22 cellular contexts compared by ENCODE assay signal in genomic region chr3:14134291-14134690, GRCh38. TPM values are rescaled to one million over a fixed set of nuclear protein-coding genes. Genes with fewer than 3 reads are reported as not detected.
DNase-seq lines count a peak whose midpoint lies in the region; ATAC-seq and TF ChIP-seq lines count a peak whose summit lies in the region.
"Had no signal": no experiment of that assay in that cellular context is flagged by ENCODE, and none has a peak within 500 bp of the region (broad histone marks: within the 10 kb centered on the region; RNA-seq: fewer than 3 reads in every experiment).

No MANE protein-coding gene starts in this region.

- TF ChIP-seq CTCF in HEK293 (tag by site-specific recombination; IDR thresholded peaks at IDR 0.05) (no peak), coronary artery (IDR thresholded peaks at IDR 0.05) (no peak), omental fat pad (IDR thresholded peaks at IDR 0.05) (no peak), WERI-Rb-1 (IDR thresholded peaks at IDR 0.05; ENCODE audit: low read depth, low read length) (no peak)

- H3K4me3 ChIP-seq in HEK293 (ENCODE audit: low read depth, low read length) (no peak overlapping the region), coronary artery (no peak overlapping the region), WERI-Rb-1 (ENCODE audit: low read depth, low read length) (no peak overlapping the region)
- H3K4me3 ChIP-seq: BLaER1 treated with 17β-estradiol and CSF1 and Interleukin-3, amounts not matched to agents 10 nM and 100 nM; HAP-1; MG63; PC-9 had no signal

- H3K36me3 ChIP-seq in HEK293 (ENCODE audit: control insufficient read depth in 2 of 2, insufficient read depth in 1 of 2, low read length in 2 of 2) (peaks cover 18 to 98% of the 10 kb centered on the region in 2 experiments), WERI-Rb-1 (peaks cover 71% of the 10 kb centered on the region)

- POLR2A ChIA-PET in HEK293 (lab: Yijun Ruan, JAX): interaction anchor here (1.5 to 5.4 kb wide), 2 partner anchors 9 to 10 kb away, joined by 5 to 20 read pairs; partner anchors contain the start of genes CHCHD4 and TMEM43

- no peaks in the 10 kb centered on the region for H3K4me1 ChIP-seq in HEK293 (ENCODE audit: control insufficient read depth, insufficient read depth, low read length)
- H3K4me1 ChIP-seq: BLaER1 treated with 17β-estradiol and CSF1 and Interleukin-3, amounts not matched to agents 10 nM and 100 nM; HAP-1 had no signal

- H3K4me1 Mint-ChIP-seq in T-helper 17 cell: peaks cover 8% of the 10 kb centered on the region

- DNase-seq in T-helper 17 cell (no peak), coronary artery (ENCODE audit: low spot score) (peak; percentile 69), omental fat pad (ENCODE audit: low spot score) (no peak), NCI-H526 (lab: John Stamatoyannopoulos, UW) (no peak), caudate nucleus (lab: John Stamatoyannopoulos, UW) (no peak), WERI-Rb-1 (no peak)
- DNase-seq: CD4-positive, alpha-beta T cell; DMS53; GOT3; KBM-7; MG63; NCI-H1105 treated with DMSO at 0.1 percent for 48 hours; NCI-H146; NCI-H1930; NCI-H2107; NCI-H446; NCI-H526 treated with DMSO at 0.1 percent for 48 hours; PC-9; Right ventricle myocardium superior had no signal

- H3K27ac ChIP-seq in HEK293 (ENCODE audit: extremely low read depth, low read depth, low read length): no peak overlapping the region
- H3K27ac ChIP-seq in coronary artery: peak overlapping the region in 1 of 2 donors; percentile 25
- no peak overlapping the region for H3K27ac ChIP-seq in caudate nucleus (ENCODE audit: low read depth, low read length)
- H3K27ac ChIP-seq in WERI-Rb-1: no peak overlapping the region
- H3K27ac ChIP-seq: BLaER1 treated with 17β-estradiol and CSF1 and Interleukin-3, amounts not matched to agents 10 nM and 100 nM; PC-9 had no signal

- CTCF ChIA-PET in HEK293 (lab: Yijun Ruan, JAX): no interaction called here

- H3K4me3 Mint-ChIP-seq in T-helper 17 cell: no peak overlapping the region
- H3K4me3 Mint-ChIP-seq: CD4-positive, alpha-beta T cell had no signal

- H3K9me3 ChIP-seq in HEK293 (ENCODE audit: control insufficient read depth, insufficient read depth, low read depth, low read length) (no peaks in the 10 kb centered on the region), T-helper 17 cell (ENCODE audit: control insufficient read depth, low read length, poor library complexity, severe bottlenecking) (no peaks in the 10 kb centered on the region), WERI-Rb-1 (ENCODE audit: severe bottlenecking) (no peaks in the 10 kb centered on the region)
- H3K9me3 ChIP-seq: BLaER1 treated with 17β-estradiol and CSF1 and Interleukin-3, amounts not matched to agents 10 nM and 100 nM; HAP-1; MG63 had no signal

- peak overlapping the region; percentile 59 for H3K27ac Mint-ChIP-seq in T-helper 17 cell
- H3K27ac Mint-ChIP-seq: CD4-positive, alpha-beta T cell had no signal

- no peaks in the 10 kb centered on the region for H3K27me3 Mint-ChIP-seq in T-helper 17 cell
- H3K27me3 Mint-ChIP-seq: CD4-positive, alpha-beta T cell had no signal

- no peaks in the 10 kb centered on the region for H3K27me3 ChIP-seq in WERI-Rb-1 (ENCODE audit: insufficient read depth, low read depth, severe bottlenecking)
- H3K27me3 ChIP-seq: BLaER1 treated with 17β-estradiol and CSF1 and Interleukin-3, amounts not matched to agents 10 nM and 100 nM; MG63 had no signal

- H3K36me3 Mint-ChIP-seq in T-helper 17 cell (ENCODE audit: low read depth): peaks cover 2% of the 10 kb centered on the region

- no peak for ATAC-seq in T-helper 17 cell
- peak; percentile 16 for ATAC-seq in omental fat pad (ENCODE audit: low FRiP score)

TF ChIP-seq in HEK293, 187 proteins besides CTCF, POLR2A, EP300 and RAD21:
- TF ChIP-seq PRDM2 (tag by site-specific recombination; IDR thresholded peaks at IDR 0.05; ENCODE audit: borderline replicate concordance) (no peak), GLIS2 (tag by site-specific recombination; IDR thresholded peaks at IDR 0.05) (0 out of 2 replicates have a peak, but pooled peaks have one; percentile 7)

RNA-seq across cellular contexts. Expression of gene TMEM43, which starts 9.4 kb away (rescaled TPM):
- total RNA-seq in T-helper 17 cell (10 to 100 TPM; 45.6 to 51.4 TPM), omental fat pad (100 to 1,000 TPM; 110 to 143 (median 140) TPM)

RNA-seq across cellular contexts. Expression of gene CHCHD4, which starts 9.6 kb away (rescaled TPM):
- total RNA-seq in T-helper 17 cell (1 to 10 TPM; 2.7 to 3.6 TPM), omental fat pad (10 to 100 TPM; 11.4 to 19.1 (median 14.7) TPM)

RNA-seq across cellular contexts. Expression of gene XPC, which starts 44.1 kb away (rescaled TPM):
- 10 to 100 TPM; 65.0 to 76.4 TPM for total RNA-seq in T-helper 17 cell
- 10 to 100 TPM; 26.5 to 47.8 (median 33.8) TPM for total RNA-seq in omental fat pad

RNA-seq across cellular contexts. Expression of gene LSM3, which starts 44.3 kb away (rescaled TPM):
- total RNA-seq in T-helper 17 cell (1 to 10 TPM; 5.5 to 6.3 TPM), omental fat pad (10 to 100 TPM in 2 of 4 donors, 1 to 10 TPM in 2; 8.0 to 12.4 (median 10.9) TPM)
